1 cellular context compared by ENCODE assay signal in genomic region chr9:135971892-135972291, GRCh38.
A peak's percentile ranks its signal among the peaks of the same experiment; 100 is the strongest.
TF ChIP-seq lines count a peak whose summit lies in the region.

No MANE protein-coding gene starts in this region.

TF ChIP-seq in HepG2, 621 proteins besides CTCF, POLR2A, EP300 and RAD21 (continued from another document and continues in another):
- TF ChIP-seq, protein P1, sequence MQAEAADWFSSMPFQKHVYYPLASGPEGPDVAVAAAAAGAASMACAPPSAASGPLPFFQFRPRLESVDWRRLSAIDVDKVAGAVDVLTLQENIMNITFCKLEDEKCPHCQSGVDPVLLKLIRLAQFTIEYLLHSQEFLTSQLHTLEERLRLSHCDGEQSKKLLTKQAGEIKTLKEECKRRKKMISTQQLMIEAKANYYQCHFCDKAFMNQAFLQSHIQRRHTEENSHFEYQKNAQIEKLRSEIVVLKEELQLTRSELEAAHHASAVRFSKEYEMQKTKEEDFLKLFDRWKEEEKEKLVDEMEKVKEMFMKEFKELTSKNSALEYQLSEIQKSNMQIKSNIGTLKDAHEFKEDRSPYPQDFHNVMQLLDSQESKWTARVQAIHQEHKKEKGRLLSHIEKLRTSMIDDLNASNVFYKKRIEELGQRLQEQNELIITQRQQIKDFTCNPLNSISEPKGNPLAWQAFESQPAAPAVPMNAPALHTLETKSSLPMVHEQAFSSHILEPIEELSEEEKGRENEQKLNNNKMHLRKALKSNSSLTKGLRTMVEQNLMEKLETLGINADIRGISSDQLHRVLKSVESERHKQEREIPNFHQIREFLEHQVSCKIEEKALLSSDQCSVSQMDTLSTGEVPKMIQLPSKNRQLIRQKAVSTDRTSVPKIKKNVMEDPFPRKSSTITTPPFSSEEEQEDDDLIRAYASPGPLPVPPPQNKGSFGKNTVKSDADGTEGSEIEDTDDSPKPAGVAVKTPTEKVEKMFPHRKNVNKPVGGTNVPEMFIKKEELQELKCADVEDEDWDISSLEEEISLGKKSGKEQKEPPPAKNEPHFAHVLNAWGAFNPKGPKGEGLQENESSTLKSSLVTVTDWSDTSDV (CRISPR knock-in tag; IDR thresholded peaks at IDR 0.05), result peak; percentile 96; the same call in 1 of the 2 replicates
- TF ChIP-seq SP1 (IDR thresholded peaks at IDR 0.05) (no peak), SP1 (CRISPR knock-in tag; IDR thresholded peaks at IDR 0.05) (peak; percentile 92), GTF2F1 (IDR thresholded peaks at IDR 0.05; ENCODE audit: low read length) (no peak), ZNF766 (CRISPR knock-in tag; IDR thresholded peaks at IDR 0.05; ENCODE audit: borderline replicate concordance) (peak; percentile 99; the same call in 1 of the 2 replicates), HES4 (CRISPR knock-in tag; IDR thresholded peaks at IDR 0.05; ENCODE audit: borderline replicate concordance) (peak; percentile 100), ZSCAN29 (CRISPR knock-in tag; conservative IDR thresholded peaks at IDR 0.05) (0 out of 2 replicates have a peak, but pooled peaks have one; percentile 80), NONO (IDR thresholded peaks at IDR 0.05) (no peak), NONO (CRISPR knock-in tag; conservative IDR thresholded peaks at IDR 0.05) (no peak), FIP1L1 (IDR thresholded peaks at IDR 0.05; ENCODE audit: borderline replicate concordance, insufficient read depth, low read depth, low read length) (no peak), PHF5A (CRISPR knock-in tag; IDR thresholded peaks at IDR 0.05; ENCODE audit: low read depth, unreplicated experiment) (peak; percentile 90), NFKB2 (CRISPR knock-in tag; IDR thresholded peaks at IDR 0.05; ENCODE audit: borderline replicate concordance) (peak; percentile 100), CHD4 (IDR thresholded peaks at IDR 0.05; ENCODE audit: borderline replicate concordance, low read length) (no peak), ZNF646 (CRISPR knock-in tag; IDR thresholded peaks at IDR 0.05) (peak; percentile 80), RFX1 (IDR thresholded peaks at IDR 0.05) (no peak), ZFAT (CRISPR knock-in tag; conservative IDR thresholded peaks at IDR 0.05) (peak; percentile 94), CBX5 (CRISPR knock-in tag; IDR thresholded peaks at IDR 0.05; ENCODE audit: borderline replicate concordance) (peak; percentile 96; the same call in 1 of the 2 replicates), ZNF24 (IDR thresholded peaks at IDR 0.05) (no peak), ZNF329 (CRISPR knock-in tag; IDR thresholded peaks at IDR 0.05; ENCODE audit: low read depth) (peak; percentile 96), ZNF343 (CRISPR knock-in tag; IDR thresholded peaks at IDR 0.05) (peak; percentile 96; the same call in 1 of the 2 replicates), CEBPZ (IDR thresholded peaks at IDR 0.05; ENCODE audit: low read length) (no peak), ZNF235 (CRISPR knock-in tag; IDR thresholded peaks at IDR 0.05; ENCODE audit: borderline replicate concordance) (peak; percentile 100), ZBTB46 (CRISPR knock-in tag; IDR thresholded peaks at IDR 0.05; ENCODE audit: borderline replicate concordance) (no peak), ATF7 (IDR thresholded peaks at IDR 0.05) (no peak), ATF7 (CRISPR knock-in tag; IDR thresholded peaks at IDR 0.05) (peak; percentile 77)
- TF ChIP-seq, protein P2, sequence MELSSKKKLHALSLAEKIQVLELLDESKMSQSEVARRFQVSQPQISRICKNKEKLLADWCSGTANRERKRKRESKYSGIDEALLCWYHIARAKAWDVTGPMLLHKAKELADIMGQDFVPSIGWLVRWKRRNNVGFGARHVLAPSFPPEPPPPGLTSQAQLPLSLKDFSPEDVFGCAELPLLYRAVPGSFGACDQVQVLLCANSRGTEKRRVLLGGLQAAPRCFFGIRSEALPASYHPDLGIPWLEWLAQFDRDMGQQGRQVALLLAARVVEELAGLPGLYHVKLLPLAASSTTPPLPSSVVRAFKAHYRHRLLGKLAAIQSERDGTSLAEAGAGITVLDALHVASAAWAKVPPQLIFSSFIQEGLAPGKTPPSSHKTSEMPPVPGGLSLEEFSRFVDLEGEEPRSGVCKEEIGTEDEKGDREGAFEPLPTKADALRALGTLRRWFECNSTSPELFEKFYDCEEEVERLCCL (CRISPR knock-in tag; IDR thresholded peaks at IDR 0.05; ENCODE audit: borderline replicate concordance), result peak; percentile 99; the same call in 1 of the 2 replicates
- TF ChIP-seq, protein P3, sequence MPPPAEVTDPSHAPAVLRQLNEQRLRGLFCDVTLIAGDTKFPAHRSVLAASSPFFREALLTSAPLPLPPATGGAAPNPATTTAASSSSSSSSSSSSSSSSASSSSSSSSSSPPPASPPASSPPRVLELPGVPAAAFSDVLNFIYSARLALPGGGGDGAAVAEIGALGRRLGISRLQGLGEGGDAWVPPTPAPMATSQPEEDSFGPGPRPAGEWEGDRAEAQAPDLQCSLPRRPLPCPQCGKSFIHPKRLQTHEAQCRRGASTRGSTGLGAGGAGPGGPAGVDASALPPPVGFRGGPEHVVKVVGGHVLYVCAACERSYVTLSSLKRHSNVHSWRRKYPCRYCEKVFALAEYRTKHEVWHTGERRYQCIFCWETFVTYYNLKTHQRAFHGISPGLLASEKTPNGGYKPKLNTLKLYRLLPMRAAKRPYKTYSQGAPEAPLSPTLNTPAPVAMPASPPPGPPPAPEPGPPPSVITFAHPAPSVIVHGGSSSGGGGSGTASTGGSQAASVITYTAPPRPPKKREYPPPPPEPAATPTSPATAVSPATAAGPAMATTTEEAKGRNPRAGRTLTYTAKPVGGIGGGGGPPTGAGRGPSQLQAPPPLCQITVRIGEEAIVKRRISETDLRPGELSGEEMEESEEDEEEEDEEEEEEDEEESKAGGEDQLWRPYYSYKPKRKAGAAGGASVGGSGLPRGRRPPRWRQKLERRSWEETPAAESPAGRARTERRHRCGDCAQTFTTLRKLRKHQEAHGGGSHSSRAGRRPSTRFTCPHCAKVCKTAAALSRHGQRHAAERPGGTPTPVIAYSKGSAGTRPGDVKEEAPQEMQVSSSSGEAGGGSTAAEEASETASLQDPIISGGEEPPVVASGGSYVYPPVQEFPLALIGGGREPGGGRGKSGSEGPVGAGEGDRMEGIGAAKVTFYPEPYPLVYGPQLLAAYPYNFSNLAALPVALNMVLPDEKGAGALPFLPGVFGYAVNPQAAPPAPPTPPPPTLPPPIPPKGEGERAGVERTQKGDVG (CRISPR knock-in tag; IDR thresholded peaks at IDR 0.05; ENCODE audit: borderline replicate concordance), result peak; percentile 94
- TF ChIP-seq, protein P4, sequence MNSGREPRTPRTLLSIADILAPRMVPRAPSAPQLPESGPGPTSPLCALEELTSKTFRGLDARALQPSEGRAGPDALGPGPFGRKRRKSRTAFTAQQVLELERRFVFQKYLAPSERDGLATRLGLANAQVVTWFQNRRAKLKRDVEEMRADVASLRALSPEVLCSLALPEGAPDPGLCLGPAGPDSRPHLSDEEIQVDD (CRISPR knock-in tag; IDR thresholded peaks at IDR 0.05; ENCODE audit: borderline replicate concordance), result peak; percentile 97
- TF ChIP-seq, protein P5, sequence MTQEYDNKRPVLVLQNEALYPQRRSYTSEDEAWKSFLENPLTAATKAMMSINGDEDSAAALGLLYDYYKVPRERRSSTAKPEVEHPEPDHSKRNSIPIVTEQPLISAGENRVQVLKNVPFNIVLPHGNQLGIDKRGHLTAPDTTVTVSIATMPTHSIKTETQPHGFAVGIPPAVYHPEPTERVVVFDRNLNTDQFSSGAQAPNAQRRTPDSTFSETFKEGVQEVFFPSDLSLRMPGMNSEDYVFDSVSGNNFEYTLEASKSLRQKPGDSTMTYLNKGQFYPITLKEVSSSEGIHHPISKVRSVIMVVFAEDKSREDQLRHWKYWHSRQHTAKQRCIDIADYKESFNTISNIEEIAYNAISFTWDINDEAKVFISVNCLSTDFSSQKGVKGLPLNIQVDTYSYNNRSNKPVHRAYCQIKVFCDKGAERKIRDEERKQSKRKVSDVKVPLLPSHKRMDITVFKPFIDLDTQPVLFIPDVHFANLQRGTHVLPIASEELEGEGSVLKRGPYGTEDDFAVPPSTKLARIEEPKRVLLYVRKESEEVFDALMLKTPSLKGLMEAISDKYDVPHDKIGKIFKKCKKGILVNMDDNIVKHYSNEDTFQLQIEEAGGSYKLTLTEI (CRISPR knock-in tag; conservative IDR thresholded peaks at IDR 0.05), result no peak
